8 cellular contexts compared by ENCODE assay signal in genomic region chr11:64762916-64763803, GRCh38. TPM values are rescaled to one million over a fixed set of nuclear protein-coding genes. Genes with fewer than 3 reads are reported as not detected.
DNase-seq lines count a peak whose midpoint lies in the region; TF ChIP-seq lines count a peak whose summit lies in the region.

No MANE protein-coding gene starts in this region.

- H3K4me3 ChIP-seq in colonic mucosa = no peak overlapping the region

- peak overlapping the region in 1 of 2 donors; percentile 18 for H3K9ac ChIP-seq in colonic mucosa (ENCODE audit: low read depth in 2 of 2, low read length in 2 of 2)

- no peaks in the 10 kb centered on the region for H3K27me3 Mint-ChIP-seq in mesothelial cell of epicardium (ENCODE audit: low read depth)

- H3K36me3 ChIP-seq in colonic mucosa = peaks cover 34% of the 10 kb centered on the region

- DNase-seq in GM13976 (ENCODE audit: low spot score) (peak; percentile 22), NCI-H69 (lab: John Stamatoyannopoulos, UW) (peak; percentile 94), colonic mucosa (no peak), mesothelial cell of epicardium (ENCODE audit: low spot score in 2 of 2, unreplicated experiment in 2 of 2) (no peak), NCI-H1436 (lab: John Stamatoyannopoulos, UW) (no peak), NCI-H446 treated with DMSO at 0.1 percent for 48 hours (lab: John Stamatoyannopoulos, UW) (no peak), LoVo (ENCODE audit: low spot score) (no peak), activated gamma-delta T cell treated with Interleukin-2 at 50 U/mL for 16 hours (no peak)

- H3K9me3 Mint-ChIP-seq in mesothelial cell of epicardium = no peaks in the 10 kb centered on the region

- peak overlapping the region; percentile 34 for H3K27ac ChIP-seq in colonic mucosa

- H3K9me3 ChIP-seq in colonic mucosa = no peaks in the 10 kb centered on the region

- intact Hi-C loops in colonic mucosa (cut with DNase I) = no loop called here

- peak overlapping the region; percentile 68 for H3K27ac Mint-ChIP-seq in mesothelial cell of epicardium

- peaks cover 17% of the 10 kb centered on the region for H3K4me1 Mint-ChIP-seq in mesothelial cell of epicardium

- peaks cover 7% of the 10 kb centered on the region for H3K4me1 ChIP-seq in colonic mucosa

- H3K36me3 Mint-ChIP-seq in mesothelial cell of epicardium = peaks cover 20% of the 10 kb centered on the region

- no peaks in the 10 kb centered on the region for H3K27me3 ChIP-seq in colonic mucosa

- H3K4me3 Mint-ChIP-seq in mesothelial cell of epicardium = no peak overlapping the region

- in situ Hi-C loops in GM13976 (cut with MboI; ENCODE audit: low sequenced_read_pairs, unreplicated experiment) = no loop called here

- TF ChIP-seq CTCF in GM13976 (IDR thresholded peaks at IDR 0.05; ENCODE audit: borderline replicate concordance, control extremely low read depth, extremely low read depth, insufficient read depth, missing control alignments) (no peak), colonic mucosa (IDR thresholded peaks at IDR 0.05) (no peak), mesothelial cell of epicardium (IDR thresholded peaks at IDR 0.05; ENCODE audit: unreplicated experiment) (no peak)

RNA-seq across cellular contexts. Expression of gene PYGM, which starts 3.4 kb away (rescaled TPM):
- total RNA-seq in colonic mucosa = 1 to 10 TPM; 1.6 to 2.7 TPM
- 6.4 to 7.6 TPM (median 7.1 TPM) in 3 replicates for total RNA-seq in mesothelial cell of epicardium

RNA-seq across cellular contexts. Expression of gene SF1, which starts 15.2 kb away (rescaled TPM):
- total RNA-seq in colonic mucosa = 100 to 1,000 TPM; 164 to 220 TPM
- total RNA-seq in mesothelial cell of epicardium = 529 to 536 TPM (median 533 TPM) in 3 replicates

RNA-seq across cellular contexts. Expression of gene RASGRP2, which starts 19.2 kb away (rescaled TPM):
- total RNA-seq in colonic mucosa (1 to 10 TPM; 2.8 to 3.5 TPM), mesothelial cell of epicardium (1.4 to 2.0 TPM (median 1.8 TPM) in 3 replicates)

RNA-seq across cellular contexts. Expression of gene MAP4K2, which starts 39.9 kb away (rescaled TPM):
- total RNA-seq in colonic mucosa (10 to 100 TPM in 1 of 2 donors, 1 to 10 TPM in 1; 9.2 to 13.3 TPM), mesothelial cell of epicardium (23.7 to 25.8 TPM (median 25.0 TPM) in 3 replicates)

RNA-seq across cellular contexts. Expression of gene NRXN2, which starts 40.2 kb away (rescaled TPM):
- total RNA-seq in colonic mucosa (1 to 10 TPM; 2.2 to 5.4 TPM), mesothelial cell of epicardium (9.8 to 14.0 TPM (median 12.0 TPM) in 3 replicates)

Comparison
In these comparisons a context has a peak if more than half of its experiments do, and no peak if none do; other contexts are left out.
1. DNase-seq: peak in GM13976 (single experiment) and NCI-H69 (single experiment); none in colonic mucosa (single experiment), mesothelial cell of epicardium (0 of 2), NCI-H1436 (single experiment), NCI-H446 treated with DMSO at 0.1 percent for 48 hours (single experiment), LoVo (single experiment) and activated gamma-delta T cell treated with Interleukin-2 at 50 U/mL for 16 hours (single experiment).